10 cellular contexts compared by ENCODE assay signal in the genomic region with DNA sequence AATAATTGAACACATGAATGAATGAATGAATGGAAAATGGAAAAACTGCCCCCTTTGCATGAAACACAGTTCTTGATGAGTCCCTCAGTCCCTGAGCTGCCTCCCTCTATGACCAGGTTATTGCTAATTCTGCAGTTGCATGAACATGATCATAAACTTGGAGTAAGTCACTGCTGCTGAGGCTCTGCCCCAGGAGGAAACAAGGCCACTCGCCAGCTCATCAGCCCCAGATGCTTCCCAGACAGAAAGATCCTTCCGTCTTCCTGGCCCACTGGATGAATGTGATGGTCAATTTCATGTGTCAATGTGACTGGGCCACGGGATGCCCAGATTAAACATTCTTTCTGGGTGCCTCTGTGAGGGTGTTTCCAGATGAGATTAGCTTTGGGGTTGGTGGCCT.
"Had no signal": no experiment of that assay in that cellular context is flagged by ENCODE, and none has a peak within 500 bp of the region (broad histone marks: within the 10 kb centered on the region; RNA-seq: fewer than 3 reads in every experiment).

No MANE protein-coding gene starts in this region.

- DNase-seq: activated CD4-positive, alpha-beta T cell treated with anti-CD3 and anti-CD28 coated beads for 48 hours; activated naive CD4-positive, alpha-beta T cell treated with anti-CD3 and anti-CD28 coated beads, Interleukin-2, amount 10 ng/mL, durations not matched to agents 7 days and 5 days; cerebellar nuclear complex; erythroblast; left lung; ovary; sigmoid colon; stimulated activated CD4-positive, alpha-beta T cell treated with anti-CD3 and anti-CD28 coated beads, Interleukin-2, amount 100 ng/mL, for 48 hours; stimulated activated naive CD8-positive, alpha-beta T cell treated with anti-CD3 and anti-CD28 coated beads, Interleukin-15, Interleukin-2, amounts not matched to agents 100 U/mL and 50 U/mL, for 24 hours; upper lobe of left lung had no signal
